In genomic region chr1:235068155-235069121, GRCh38 we compare ENCODE assay signal across 1 cellular context.
TF ChIP-seq lines count a peak whose summit lies in the region.

No MANE protein-coding gene starts in this region.

TF ChIP-seq in HepG2, 621 proteins besides CTCF, POLR2A, EP300 and RAD21 (continued from another document):
- TF ChIP-seq MEIS1 (CRISPR knock-in tag; IDR thresholded peaks at IDR 0.05; ENCODE audit: borderline replicate concordance) = 0 out of 2 replicates have a peak, but pooled peaks have one; percentile 37
- no peak; the same call in 1 of the 2 replicates for TF ChIP-seq HMG20B (CRISPR knock-in tag; conservative IDR thresholded peaks at IDR 0.05)
- peak; percentile 54 for TF ChIP-seq GABPB1 (CRISPR knock-in tag; IDR thresholded peaks at IDR 0.05)
- no peak; the same call in 1 of the 2 replicates for TF ChIP-seq TBX3 (IDR thresholded peaks at IDR 0.05; ENCODE audit: borderline replicate concordance)
- no peak for TF ChIP-seq ZNF570 (CRISPR knock-in tag; IDR thresholded peaks at IDR 0.05; ENCODE audit: borderline replicate concordance)
- TF ChIP-seq RARG (CRISPR knock-in tag; IDR thresholded peaks at IDR 0.05; ENCODE audit: low read depth) = no peak
- no peak for TF ChIP-seq ARNTL (CRISPR knock-in tag; IDR thresholded peaks at IDR 0.05)
- TF ChIP-seq MEF2D (CRISPR knock-in tag; IDR thresholded peaks at IDR 0.05) = no peak; the same call in 1 of the 2 replicates
- no peak for TF ChIP-seq ZNF180 (CRISPR knock-in tag; IDR thresholded peaks at IDR 0.05; ENCODE audit: borderline replicate concordance, low read depth)
- no peak; the same call in 1 of the 2 replicates for TF ChIP-seq ZNF703 (CRISPR knock-in tag; IDR thresholded peaks at IDR 0.05; ENCODE audit: borderline replicate concordance)
- TF ChIP-seq HIVEP1 (CRISPR knock-in tag; IDR thresholded peaks at IDR 0.05) = no peak
- TF ChIP-seq SNRNP70 (IDR thresholded peaks at IDR 0.05; ENCODE audit: low read depth, low read length) = no peak
- no peak for TF ChIP-seq NFE2L2 (IDR thresholded peaks at IDR 0.05; ENCODE audit: low read length)
- peak; percentile 78; the same call in 1 of the 2 replicates for TF ChIP-seq MXD4 (CRISPR knock-in tag; IDR thresholded peaks at IDR 0.05)
- TF ChIP-seq ZNF598 (CRISPR knock-in tag; IDR thresholded peaks at IDR 0.05; ENCODE audit: borderline replicate concordance) = no peak
- TF ChIP-seq ZSCAN5A (CRISPR knock-in tag; IDR thresholded peaks at IDR 0.05; ENCODE audit: borderline replicate concordance) = no peak; the same call in 1 of the 2 replicates
- TF ChIP-seq NCOA1 (CRISPR knock-in tag; IDR thresholded peaks at IDR 0.05) = no peak
- no peak for TF ChIP-seq FLYWCH1 (CRISPR knock-in tag; IDR thresholded peaks at IDR 0.05)
- TF ChIP-seq SOX5 (CRISPR knock-in tag; IDR thresholded peaks at IDR 0.05; ENCODE audit: borderline replicate concordance) = peak; percentile 84
- TF ChIP-seq ZNF44 (CRISPR knock-in tag; IDR thresholded peaks at IDR 0.05) = no peak
